16 cellular contexts compared by ENCODE assay signal in the genomic region with DNA sequence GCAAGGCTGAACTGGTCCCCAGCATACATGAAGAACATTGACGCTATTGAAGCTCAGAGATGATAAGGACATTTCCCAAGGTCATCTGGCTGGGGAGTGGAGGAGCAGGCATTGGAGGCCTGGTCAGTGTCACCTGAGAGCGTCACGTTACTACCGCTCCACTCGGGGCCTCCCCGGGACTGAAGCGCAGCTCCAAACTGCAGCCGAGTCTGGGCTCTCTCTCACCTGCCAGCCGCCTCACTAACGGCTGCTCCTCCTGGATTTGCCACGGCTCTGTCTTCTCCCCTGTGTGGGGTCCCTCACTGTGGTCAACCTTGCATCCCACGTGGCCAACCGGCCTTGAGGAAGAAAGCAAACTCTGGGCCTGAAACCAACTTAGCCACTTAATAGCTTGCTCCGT.
DNase-seq lines count a peak whose midpoint lies in the region; ATAC-seq, FAIRE-seq and TF ChIP-seq lines count a peak whose summit lies in the region.
"Had no signal": no experiment of that assay in that cellular context is flagged by ENCODE, and none has a peak within 500 bp of the region (broad histone marks: within the 10 kb centered on the region; RNA-seq: fewer than 3 reads in every experiment).

No MANE protein-coding gene starts in this region.

- TF ChIP-seq POLR2A in HepG2 (IDR thresholded peaks at IDR 0.05; ENCODE audit: insufficient read depth in 1 of 2, low read depth in 2 of 2, low read length in 2 of 2): no peak
- no peak for TF ChIP-seq POLR2A in right lobe of liver (IDR thresholded peaks at IDR 0.05)
- TF ChIP-seq POLR2A in ovary (IDR thresholded peaks at IDR 0.05): no peak
- TF ChIP-seq POLR2A in H54 (IDR thresholded peaks at IDR 0.05; ENCODE audit: low read depth, low read length): no peak

- 48% methylated on average over 11 of the region's 14 CpGs for WGBS in HepG2 (ENCODE audit: low lambda C conversion rate)
- WGBS in right lobe of liver (ENCODE audit: insufficient coverage, low coverage, low lambda C conversion rate, missing lambda C conversion rate): 69% methylated on average over 5 of the region's 14 CpGs
- WGBS in ovary, 3 donors: 38 to 54% (median 43%) methylated on average over 14 of the region's 14 CpGs

- H3K36me3 ChIP-seq in HepG2 (replicated peaks in 1 of 2; ENCODE audit: control insufficient read depth in 1 of 2, insufficient read depth in 2 of 2, low read length in 2 of 2) (no peaks in the 10 kb centered on the region), right lobe of liver (no peaks in the 10 kb centered on the region), ovary (no peaks in the 10 kb centered on the region)
- H3K36me3 ChIP-seq: BLaER1 treated with 17β-estradiol and CSF1 and Interleukin-3, amounts not matched to agents 10 nM and 100 nM; MG63; Peyer's patch had no signal

- H3K4me1 ChIP-seq in HepG2 (ENCODE audit: insufficient read depth, low read length): peaks cover 14% of the 10 kb centered on the region
- H3K4me1 ChIP-seq in right lobe of liver: no peaks in the 10 kb centered on the region
- H3K4me1 ChIP-seq in ovary (ENCODE audit: insufficient read depth): peaks cover 3% of the 10 kb centered on the region

- POLR2A ChIA-PET in HepG2 (lab: Yijun Ruan, JAX): no interaction called here

- H3K27ac ChIP-seq in HepG2 (ENCODE audit: extremely low read length, insufficient read depth, low read length) (no peak overlapping the region), right lobe of liver (no peak overlapping the region), ovary (peak overlapping the region in 1 of 2 donors; percentile 11)
- H3K27ac ChIP-seq: Peyer's patch had no signal

- in situ Hi-C loops in HepG2 (cut with HindIII; ENCODE audit: extremely low pct_ligation_motif_present, low pct_unique_long_range_greater_than_20kb): no loop called here
- in situ Hi-C loops in G401 (cut with HindIII; ENCODE audit: low sequenced_read_pairs): no loop called here

- TF ChIP-seq CTCF in HepG2 (CRISPR knock-in tag; IDR thresholded peaks at IDR 0.05) (no peak), right lobe of liver (IDR thresholded peaks at IDR 0.05) (no peak), ovary (IDR thresholded peaks at IDR 0.05) (no peak)

- H3K4me3 ChIP-seq in HepG2 (replicated peaks in 1 of 3; ENCODE audit: insufficient read depth in 1 of 3, low read depth in 2 of 3, low read length in 3 of 3) (no peak overlapping the region), right lobe of liver (no peak overlapping the region), ovary (no peak overlapping the region)
- H3K4me3 ChIP-seq: BLaER1 treated with 17β-estradiol and CSF1 and Interleukin-3, amounts not matched to agents 10 nM and 100 nM; MG63; Peyer's patch had no signal

- no peak overlapping the region for H3K4me2 ChIP-seq in HepG2 (ENCODE audit: low read depth, low read length)
- H3K4me2 ChIP-seq: BLaER1 treated with 17β-estradiol and CSF1 and Interleukin-3, amounts not matched to agents 10 nM and 100 nM had no signal

- no peaks in the 10 kb centered on the region for H3K79me2 ChIP-seq in HepG2 (ENCODE audit: insufficient read depth, low read length)

- intact Hi-C loops in HepG2 (cut with micrococcal nuclease; ENCODE audit: unreplicated experiment) (no loop called here), right lobe of liver (cut with DNase I) (no loop called here), ovary (cut with DNase I) (no loop called here)

- CTCF ChIA-PET in HepG2 (lab: Yijun Ruan, JAX; ENCODE audit: low intra/inter-chr PET ratio, low total read pairs): no interaction called here

- FAIRE-seq in HepG2 (lab: Jason Lieb, UNC) (no peak), H54 (lab: Jason Lieb, UNC) (no peak), urothelium cell line (lab: Jason Lieb, UNC) (no peak)
- FAIRE-seq: GM12892 had no signal

- ATAC-seq in HepG2 (peak; percentile 19; the same call in 1 of the 3 replicates), right lobe of liver (no peak), GM19324 (IDR thresholded peaks at IDR 0.05; ENCODE audit: low FRiP score, unreplicated experiment) (no peak)

- no TSS peak for BruUV-seq in HepG2 (replicated peaks; lab: Mats Ljungman, UMichigan)

- DNase-seq in HepG2 (ENCODE audit: low spot score) (no peak), right lobe of liver (no peak), ecto neural progenitor cell (ENCODE audit: low spot score) (peak; percentile 39), ovary (peak; percentile 32 to 56 (median 46)), G401 (ENCODE audit: low spot score) (no peak), H54 (ENCODE audit: insufficient read length, low spot score) (no peak), urothelium cell line (ENCODE audit: low spot score) (no peak)
- DNase-seq: MG63, NCI-H1092 treated with DMSO at 0.1 percent for 48 hours, NCI-H2081 treated with DMSO at 0.1 percent for 48 hours, NCI-H524, Peyer's patch, Right ventricle myocardium superior had no signal

- no peak overlapping the region for H2AFZ ChIP-seq in HepG2 (ENCODE audit: low read length)

- H3K9me3 ChIP-seq in HepG2 (ENCODE audit: low read length): no peaks in the 10 kb centered on the region
- H3K9me3 ChIP-seq in right lobe of liver: no peaks in the 10 kb centered on the region
- H3K9me3 ChIP-seq in ovary: no peaks in the 10 kb centered on the region
- H3K9me3 ChIP-seq: MG63, Peyer's patch had no signal

- TF ChIP-seq RAD21 in HepG2 (CRISPR knock-in tag; IDR thresholded peaks at IDR 0.05): no peak

- H3K27me3 ChIP-seq in HepG2 (ENCODE audit: control insufficient read depth in 1 of 2, insufficient read depth in 2 of 2, low read length in 2 of 2) (peaks cover 2 to 16% of the 10 kb centered on the region in 2 experiments; a peak in 3 of 5 replicates), right lobe of liver (no peaks in the 10 kb centered on the region), ovary (no peaks in the 10 kb centered on the region)
- H3K27me3 ChIP-seq: BLaER1 treated with 17β-estradiol and CSF1 and Interleukin-3, amounts not matched to agents 10 nM and 100 nM; MG63; Peyer's patch had no signal

- H3K9ac ChIP-seq in HepG2 (ENCODE audit: insufficient read depth, low read depth, low read length): no peak overlapping the region
- H3K9ac ChIP-seq: BLaER1 treated with 17β-estradiol and CSF1 and Interleukin-3, amounts not matched to agents 10 nM and 100 nM had no signal

- TF ChIP-seq EP300 in HepG2 (IDR thresholded peaks at IDR 0.05; ENCODE audit: low read depth in 2 of 2, low read length in 2 of 2): no peak
- no peak for TF ChIP-seq EP300 in HepG2 (CRISPR knock-in tag; IDR thresholded peaks at IDR 0.05; ENCODE audit: borderline replicate concordance)
- no peak for TF ChIP-seq EP300 in ovary (IDR thresholded peaks at IDR 0.05)

- H4K20me1 ChIP-seq in HepG2 (ENCODE audit: insufficient read depth, low read length): no peaks in the 10 kb centered on the region
- H4K20me1 ChIP-seq: BLaER1 treated with 17β-estradiol and CSF1 and Interleukin-3, amounts not matched to agents 10 nM and 100 nM had no signal

TF ChIP-seq in HepG2, 621 proteins besides CTCF, POLR2A, EP300 and RAD21:
- TF ChIP-seq ZNF350 (CRISPR knock-in tag; IDR thresholded peaks at IDR 0.05; ENCODE audit: borderline replicate concordance, low read depth) (no peak), MZF1 (CRISPR knock-in tag; IDR thresholded peaks at IDR 0.05; ENCODE audit: borderline replicate concordance) (no peak), JDP2 (CRISPR knock-in tag; IDR thresholded peaks at IDR 0.05; ENCODE audit: borderline replicate concordance) (no peak), ZNF564 (CRISPR knock-in tag; IDR thresholded peaks at IDR 0.05) (no peak), ZFAT (CRISPR knock-in tag; conservative IDR thresholded peaks at IDR 0.05) (no peak), PRMT3 (CRISPR knock-in tag; IDR thresholded peaks at IDR 0.05; ENCODE audit: borderline replicate concordance, low read depth) (no peak), FLYWCH1 (CRISPR knock-in tag; IDR thresholded peaks at IDR 0.05) (no peak), ZNF468 (CRISPR knock-in tag; IDR thresholded peaks at IDR 0.05) (no peak), PPARG (CRISPR knock-in tag; conservative IDR thresholded peaks at IDR 0.05) (no peak), CCAR2 (optimal IDR thresholded peaks at IDR 0.05; ENCODE audit: low read depth, low read length) (no peak), SATB2 (CRISPR knock-in tag; IDR thresholded peaks at IDR 0.05) (no peak), SYNCRIP (IDR thresholded peaks at IDR 0.05; ENCODE audit: insufficient read depth, low read depth, low read length) (no peak), ZNF207 (IDR thresholded peaks at IDR 0.05; ENCODE audit: borderline replicate concordance) (no peak), ZNF326 (CRISPR knock-in tag; IDR thresholded peaks at IDR 0.05; ENCODE audit: borderline replicate concordance) (no peak), JUNB (CRISPR knock-in tag; IDR thresholded peaks at IDR 0.05; ENCODE audit: borderline replicate concordance) (no peak), RELA (CRISPR knock-in tag; IDR thresholded peaks at IDR 0.05) (no peak), ZNF790 (CRISPR knock-in tag; IDR thresholded peaks at IDR 0.05; ENCODE audit: borderline replicate concordance) (no peak)
- TF ChIP-seq, protein P1, sequence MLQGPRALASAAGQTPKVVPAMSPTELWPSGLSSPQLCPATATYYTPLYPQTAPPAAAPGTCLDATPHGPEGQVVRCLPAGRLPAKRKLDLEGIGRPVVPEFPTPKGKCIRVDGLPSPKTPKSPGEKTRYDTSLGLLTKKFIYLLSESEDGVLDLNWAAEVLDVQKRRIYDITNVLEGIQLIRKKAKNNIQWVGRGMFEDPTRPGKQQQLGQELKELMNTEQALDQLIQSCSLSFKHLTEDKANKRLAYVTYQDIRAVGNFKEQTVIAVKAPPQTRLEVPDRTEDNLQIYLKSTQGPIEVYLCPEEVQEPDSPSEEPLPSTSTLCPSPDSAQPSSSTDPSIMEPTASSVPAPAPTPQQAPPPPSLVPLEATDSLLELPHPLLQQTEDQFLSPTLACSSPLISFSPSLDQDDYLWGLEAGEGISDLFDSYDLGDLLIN (CRISPR knock-in tag; IDR thresholded peaks at IDR 0.05; ENCODE audit: borderline replicate concordance): no peak
- TF ChIP-seq, protein P2, sequence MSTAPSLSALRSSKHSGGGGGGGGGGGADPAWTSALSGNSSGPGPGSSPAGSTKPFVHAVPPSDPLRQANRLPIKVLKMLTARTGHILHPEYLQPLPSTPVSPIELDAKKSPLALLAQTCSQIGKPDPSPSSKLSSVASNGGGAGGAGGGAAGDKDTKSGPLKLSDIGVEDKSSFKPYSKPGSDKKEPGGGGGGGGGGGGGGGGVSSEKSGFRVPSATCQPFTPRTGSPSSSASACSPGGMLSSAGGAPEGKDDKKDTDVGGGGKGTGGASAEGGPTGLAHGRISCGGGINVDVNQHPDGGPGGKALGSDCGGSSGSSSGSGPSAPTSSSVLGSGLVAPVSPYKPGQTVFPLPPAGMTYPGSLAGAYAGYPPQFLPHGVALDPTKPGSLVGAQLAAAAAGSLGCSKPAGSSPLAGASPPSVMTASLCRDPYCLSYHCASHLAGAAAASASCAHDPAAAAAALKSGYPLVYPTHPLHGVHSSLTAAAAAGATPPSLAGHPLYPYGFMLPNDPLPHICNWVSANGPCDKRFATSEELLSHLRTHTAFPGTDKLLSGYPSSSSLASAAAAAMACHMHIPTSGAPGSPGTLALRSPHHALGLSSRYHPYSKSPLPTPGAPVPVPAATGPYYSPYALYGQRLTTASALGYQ (CRISPR knock-in tag; IDR thresholded peaks at IDR 0.05): no peak

Comparison
In these comparisons a context has a peak if more than half of its experiments do, and no peak if none do; other contexts are left out.
1. DNase-seq: peak in ecto neural progenitor cell (single experiment) and ovary (5 of 5); none in HepG2 (single experiment), right lobe of liver (0 of 3), G401 (single experiment), H54 (single experiment) and urothelium cell line (single experiment).